9 cellular contexts compared by ENCODE assay signal in genomic region chr2:231452799-231453508, GRCh38. TPM values are rescaled to one million over a fixed set of nuclear protein-coding genes. Genes with fewer than 3 reads are reported as not detected.
DNase-seq lines count a peak whose midpoint lies in the region; ATAC-seq lines count a peak whose summit lies in the region.
"Had no signal": no experiment of that assay in that cellular context is flagged by ENCODE, and none has a peak within 500 bp of the region (broad histone marks: within the 10 kb centered on the region; RNA-seq: fewer than 3 reads in every experiment).

No MANE protein-coding gene starts in this region.

- WGBS in mesodermal cell (ENCODE audit: insufficient coverage in 2 of 2), 2 experiments = 78 to 87% methylated on average over 6 to 7 of the region's 10 CpGs

- no peak overlapping the region for H3K4me2 ChIP-seq in Karpas-422 (ENCODE audit: low read depth, low read length, poor library complexity, severe bottlenecking)

- H3K9me2 ChIP-seq in Karpas-422 (replicated peaks; ENCODE audit: insufficient read depth, low read length) = no peaks in the 10 kb centered on the region

- no peaks in the 10 kb centered on the region for H3K79me2 ChIP-seq in Karpas-422 (ENCODE audit: low read length)

- H4K20me1 ChIP-seq in Karpas-422 (ENCODE audit: insufficient read depth, low read depth, low read length) = peaks cover 22% of the 10 kb centered on the region

- no peak overlapping the region for H3K4me3 ChIP-seq in Karpas-422 (ENCODE audit: low read length)
- no peak overlapping the region for H3K4me3 ChIP-seq in mesodermal cell (ENCODE audit: extremely low read depth, insufficient read depth, low read length, poor library complexity, severe bottlenecking)

- no peaks in the 10 kb centered on the region for H3K9me3 ChIP-seq in Karpas-422 (ENCODE audit: low read length)
- H3K9me3 ChIP-seq in mesodermal cell (ENCODE audit: control insufficient read depth, low read length) = no peaks in the 10 kb centered on the region

- no peak overlapping the region for H2AFZ ChIP-seq in Karpas-422 (ENCODE audit: low read length)

- no peaks in the 10 kb centered on the region for H3K4me1 ChIP-seq in Karpas-422 (ENCODE audit: low read length)
- H3K4me1 ChIP-seq in mesodermal cell (ENCODE audit: control insufficient read depth, insufficient read depth, low read length, poor library complexity, severe bottlenecking) = no peaks in the 10 kb centered on the region

- peaks cover 57% of the 10 kb centered on the region for H3K36me3 ChIP-seq in Karpas-422 (ENCODE audit: insufficient read depth, low read length)
- H3K36me3 ChIP-seq in mesodermal cell (ENCODE audit: control insufficient read depth, insufficient read depth, low read length) = peaks cover 66% of the 10 kb centered on the region

- no peak overlapping the region for H3K27ac ChIP-seq in Karpas-422 (ENCODE audit: low read length)
- H3K27ac ChIP-seq in mesodermal cell (ENCODE audit: low read depth, low read length, severe bottlenecking) = peak overlapping the region; percentile 10

- no peak overlapping the region for H3K9ac ChIP-seq in Karpas-422 (ENCODE audit: low read length)

- no peaks in the 10 kb centered on the region for H3K27me3 ChIP-seq in Karpas-422 (ENCODE audit: low read length)

- ATAC-seq in GM18858 (IDR thresholded peaks at IDR 0.05; ENCODE audit: unreplicated experiment) = no peak

- DNase-seq in DMS79 (lab: John Stamatoyannopoulos, UW) (peak; percentile 18), Karpas-422 (peak; percentile 72), anterior cingulate cortex (lab: John Stamatoyannopoulos, UW) (no peak), amniotic stem cell (lab: John Stamatoyannopoulos, UW) (no peak)
- peak; percentile 16 for DNase-seq in activated naive CD4-positive, alpha-beta T cell treated with anti-CD3 and anti-CD28 coated beads, Interleukin-2, amount 50 U/mL, for 16 hours
- no peak for DNase-seq in activated effector memory CD4-positive, alpha-beta T cell treated with Interleukin-2 at 50 U/mL for 16 hours
- DNase-seq: glutamatergic neuron had no signal

RNA-seq across cellular contexts. Expression of gene NCL, which starts 11.3 kb away (rescaled TPM):
- 200 and 291 TPM in 2 replicates for total RNA-seq in Karpas-422 (2014; rRNA removed; shearing (Covaris generic); ENCODE audit: low replicate concordance)
- polyA plus RNA-seq in mesodermal cell (2013, experiment 1 of 2) = 412 TPM
- 469 TPM for polyA plus RNA-seq in mesodermal cell (2013, experiment 2 of 2)

RNA-seq across cellular contexts. Expression of gene B3GNT7, which starts 57.4 kb away (rescaled TPM):
- total RNA-seq in Karpas-422 (2014; rRNA removed; shearing (Covaris generic); ENCODE audit: low replicate concordance) = 2.8 and 4.7 TPM in 2 replicates
- polyA plus RNA-seq in mesodermal cell (2013, experiment 1 of 2) = 2.9 TPM
- 2.4 TPM for polyA plus RNA-seq in mesodermal cell (2013, experiment 2 of 2)

Comparison
In these comparisons a context has a peak if more than half of its experiments do, and no peak if none do; other contexts are left out.
1. DNase-seq: peak in DMS79 (single experiment), Karpas-422 (single experiment) and activated naive CD4-positive, alpha-beta T cell treated with anti-CD3 and anti-CD28 coated beads, Interleukin-2, amount 50 U/mL, for 16 hours (single experiment); none in anterior cingulate cortex (0 of 58), activated effector memory CD4-positive, alpha-beta T cell treated with Interleukin-2 at 50 U/mL for 16 hours (single experiment) and amniotic stem cell (single experiment).